Comparison of ENCODE assay signal across 9 cellular contexts in the genomic region with DNA sequence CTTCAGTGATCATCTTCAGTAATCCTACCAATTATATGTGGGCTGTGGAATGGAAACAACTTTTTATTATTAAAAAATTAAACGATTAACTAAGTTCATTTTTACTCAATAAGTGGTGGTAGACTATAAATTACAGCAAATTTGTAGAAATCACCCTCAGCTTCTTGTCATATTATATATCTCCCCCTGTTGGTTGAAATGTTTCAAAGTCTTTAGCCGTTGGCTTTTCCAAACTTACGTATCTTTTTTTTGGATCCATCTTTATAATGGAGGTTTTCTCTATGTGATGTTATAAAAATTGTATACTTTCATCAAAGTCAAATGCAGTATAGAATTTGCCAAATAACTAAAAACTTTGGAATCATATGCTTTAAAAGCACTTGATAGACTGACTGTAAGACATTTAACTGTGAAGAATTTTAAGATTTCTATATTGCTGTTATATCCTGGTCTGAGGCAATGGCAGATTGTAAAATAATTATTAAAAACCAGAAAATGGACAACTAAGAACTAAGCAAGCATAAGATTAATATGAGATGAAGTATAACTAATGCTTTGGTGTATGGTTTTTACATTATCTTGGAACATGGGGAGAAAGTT. TPM values are rescaled to one million over a fixed set of nuclear protein-coding genes. Genes with fewer than 3 reads are reported as not detected.
DNase-seq lines count a peak whose midpoint lies in the region; ATAC-seq and TF ChIP-seq lines count a peak whose summit lies in the region.
"Had no signal": no experiment of that assay in that cellular context is flagged by ENCODE, and none has a peak within 500 bp of the region (broad histone marks: within the 10 kb centered on the region; RNA-seq: fewer than 3 reads in every experiment).

No MANE protein-coding gene starts in this region.

- no peak overlapping the region for H2AK5ac ChIP-seq in mesendoderm (ENCODE audit: low read length)

- H3K4me1 Mint-ChIP-seq in CD8-positive, alpha-beta T cell (ENCODE audit: low read depth) = no peaks in the 10 kb centered on the region
- no peaks in the 10 kb centered on the region for H3K4me1 Mint-ChIP-seq in MCF 10A (ENCODE audit: insufficient read depth, unreplicated experiment)

- H3K9me3 ChIP-seq in CD8-positive, alpha-beta T cell (ENCODE audit: low read length) = no peaks in the 10 kb centered on the region

- H3K4ac ChIP-seq in mesendoderm (ENCODE audit: low read depth, low read length) = no peak overlapping the region

- H4K8ac ChIP-seq in mesendoderm (ENCODE audit: low read depth, low read length) = no peak overlapping the region

- no peak overlapping the region for H2BK5ac ChIP-seq in mesendoderm (ENCODE audit: low read length)

- H3K4me3 ChIP-seq in CD8-positive, alpha-beta T cell (ENCODE audit: low read depth, low read length) = no peak overlapping the region
- no peak overlapping the region for H3K4me3 ChIP-seq in mesendoderm (ENCODE audit: low read length)

- CTCF ChIA-PET in CD8-positive, alpha-beta T cell (lab: Charles Lee) = interaction anchor here (0.8 to 2.0 kb wide), 9 partner anchors 17 to 130 kb away, joined by 3 to 19 read pairs (median 4); no protein-coding TSS in a partner anchor
- CTCF ChIA-PET in MCF 10A (lab: Yijun Ruan, JAX) = interaction anchor here (0.5 to 3.5 kb wide), 4 partner anchors 24 to 129 kb away, joined by 3 to 28 read pairs (median 4); no protein-coding TSS in a partner anchor

- TF ChIP-seq CTCF in CD8-positive, alpha-beta T cell (IDR thresholded peaks at IDR 0.05) = peak; percentile 57
- TF ChIP-seq CTCF in LNCAP (IDR thresholded peaks at IDR 0.05) (peak; percentile 54), MCF 10A (IDR thresholded peaks at IDR 0.05; ENCODE audit: unreplicated experiment) (peak; percentile 54)

- H3K4me2 ChIP-seq in mesendoderm (ENCODE audit: low read length) = no peak overlapping the region

- H3K18ac ChIP-seq in mesendoderm (ENCODE audit: low read length) = no peak overlapping the region

- H3K56ac ChIP-seq in mesendoderm (ENCODE audit: low read length) = no peak overlapping the region

- ATAC-seq in CD8-positive, alpha-beta T cell = no peak
- ATAC-seq in GM21381 (IDR thresholded peaks at IDR 0.05; ENCODE audit: unreplicated experiment) (no peak), HG02870 (IDR thresholded peaks at IDR 0.05; ENCODE audit: unreplicated experiment) (no peak)

- H3K27me3 Mint-ChIP-seq in CD8-positive, alpha-beta T cell (ENCODE audit: low read depth) = no peaks in the 10 kb centered on the region
- H3K27me3 Mint-ChIP-seq in MCF 10A (ENCODE audit: insufficient read depth, unreplicated experiment) = no peaks in the 10 kb centered on the region

- no peaks in the 10 kb centered on the region for H3K79me2 ChIP-seq in mesendoderm (ENCODE audit: control insufficient read depth, insufficient read depth, low read length)

- H3K79me1 ChIP-seq in mesendoderm (ENCODE audit: low read length) = no peaks in the 10 kb centered on the region

- H3K36me3 ChIP-seq in CD8-positive, alpha-beta T cell (ENCODE audit: insufficient read depth, low read length) = peaks cover 36% of the 10 kb centered on the region
- no peaks in the 10 kb centered on the region for H3K36me3 ChIP-seq in mesendoderm (ENCODE audit: control insufficient read depth, insufficient read depth, low read length)

- no TSS peak for BruUV-seq in MCF 10A (replicated peaks; lab: Mats Ljungman, UMichigan)

- no peak overlapping the region for H3K23ac ChIP-seq in mesendoderm (ENCODE audit: low read length)

- POLR2A ChIA-PET in CD8-positive, alpha-beta T cell (lab: Charles Lee) = interaction anchor here (2.1 kb wide), 1 partner anchor 43 kb away, joined by 6 read pairs; the partner anchor contains the start of gene ATP11B
- POLR2A ChIA-PET in MCF 10A (lab: Yijun Ruan, JAX) = interaction anchor here (0.6 to 1.9 kb wide), 2 partner anchors 44 to 929 kb away, joined by 3 to 13 read pairs; partner anchors contain the start of gene ATP11B

- WGBS in mesendoderm (ENCODE audit: extremely low coverage, insufficient coverage, low lambda C conversion rate) = no CpG with 5 or more reads among the region's 3 CpGs

- no peaks in the 10 kb centered on the region for H3K9me3 Mint-ChIP-seq in CD8-positive, alpha-beta T cell
- no peaks in the 10 kb centered on the region for H3K9me3 Mint-ChIP-seq in MCF 10A (ENCODE audit: unreplicated experiment)

- no peak overlapping the region for H3K4me3 Mint-ChIP-seq in CD8-positive, alpha-beta T cell
- H3K4me3 Mint-ChIP-seq in MCF 10A (ENCODE audit: unreplicated experiment) = no peak overlapping the region

- H2BK120ac ChIP-seq in mesendoderm (ENCODE audit: low read depth, low read length) = no peak overlapping the region

- no peak for DNase-seq in CD8-positive, alpha-beta T cell
- DNase-seq in MCF 10A (ENCODE audit: unreplicated experiment) (peak; percentile 27), mesendoderm (peak; percentile 24), T-helper 9 cell (no peak), NCI-H748 (lab: John Stamatoyannopoulos, UW; ENCODE audit: unreplicated experiment) (no peak)
- DNase-seq: activated CD4-positive, alpha-beta T cell treated with anti-CD3 and anti-CD28 coated beads for 48 hours had no signal

- H3K27ac Mint-ChIP-seq in CD8-positive, alpha-beta T cell = no peak overlapping the region
- H3K27ac Mint-ChIP-seq in MCF 10A (ENCODE audit: low read depth, unreplicated experiment) = no peak overlapping the region

- no peak overlapping the region for H3K27ac ChIP-seq in CD8-positive, alpha-beta T cell (ENCODE audit: low read depth, low read length)
- no peak overlapping the region for H3K27ac ChIP-seq in mesendoderm (ENCODE audit: low read depth, low read length)

- H3K4me1 ChIP-seq in CD8-positive, alpha-beta T cell (ENCODE audit: insufficient read depth, low read length) = no peaks in the 10 kb centered on the region
- H3K4me1 ChIP-seq in mesendoderm (ENCODE audit: control insufficient read depth, low read depth, low read length) = no peaks in the 10 kb centered on the region

- no peak overlapping the region for H3K9ac ChIP-seq in mesendoderm (ENCODE audit: low read length)

- intact Hi-C loops in CD8-positive, alpha-beta T cell (cut with DNase I, micrococcal nuclease) = loop anchor here (1.0 to 5.0 kb wide), 3 partner anchors 43 to 124 kb away; partner anchors contain the start of gene ATP11B (in 1 of the 2)
- intact Hi-C loops in MCF 10A (cut with micrococcal nuclease) = loop anchor here (1.0 to 5.0 kb wide), 2 partner anchors 46 to 124 kb away; partner anchors contain the start of gene ATP11B

- no peaks in the 10 kb centered on the region for H3K27me3 ChIP-seq in CD8-positive, alpha-beta T cell (ENCODE audit: insufficient read depth, low read length)
- H3K27me3 ChIP-seq in mesendoderm (ENCODE audit: insufficient read depth, low read length, poor library complexity) = no peaks in the 10 kb centered on the region

- no peak overlapping the region for H4K5ac ChIP-seq in mesendoderm (ENCODE audit: low read length)

- H2BK15ac ChIP-seq in mesendoderm (replicated peaks; ENCODE audit: low read depth) = no peak overlapping the region

- peaks cover 80% of the 10 kb centered on the region for H3K36me3 Mint-ChIP-seq in CD8-positive, alpha-beta T cell
- peaks cover 49% of the 10 kb centered on the region for H3K36me3 Mint-ChIP-seq in MCF 10A (ENCODE audit: insufficient read depth, unreplicated experiment)

RNA-seq across cellular contexts. Expression of gene ATP11B, which starts 44.7 kb away (rescaled TPM):
- 100 to 1,000 TPM; 122 to 125 TPM for total RNA-seq in CD8-positive, alpha-beta T cell
- total RNA-seq in MCF 10A (2022) = 66.2 and 69.9 TPM in 2 replicates
- 12.0 TPM for polyA plus RNA-seq in mesendoderm (2013, experiment 1 of 2)
- 11.8 TPM for polyA plus RNA-seq in mesendoderm (2013, experiment 2 of 2)

Comparison
In these comparisons a context has a peak if more than half of its experiments do, and no peak if none do; other contexts are left out.
1. DNase-seq: peak in MCF 10A (single experiment) and mesendoderm (single experiment); none in CD8-positive, alpha-beta T cell (0 of 7), T-helper 9 cell (single experiment) and NCI-H748 (single experiment).
2. Peak in every context shown above with its lines, with median percentiles within 50 percentile points of each other: CTCF ChIP-seq.